In the genomic region with DNA sequence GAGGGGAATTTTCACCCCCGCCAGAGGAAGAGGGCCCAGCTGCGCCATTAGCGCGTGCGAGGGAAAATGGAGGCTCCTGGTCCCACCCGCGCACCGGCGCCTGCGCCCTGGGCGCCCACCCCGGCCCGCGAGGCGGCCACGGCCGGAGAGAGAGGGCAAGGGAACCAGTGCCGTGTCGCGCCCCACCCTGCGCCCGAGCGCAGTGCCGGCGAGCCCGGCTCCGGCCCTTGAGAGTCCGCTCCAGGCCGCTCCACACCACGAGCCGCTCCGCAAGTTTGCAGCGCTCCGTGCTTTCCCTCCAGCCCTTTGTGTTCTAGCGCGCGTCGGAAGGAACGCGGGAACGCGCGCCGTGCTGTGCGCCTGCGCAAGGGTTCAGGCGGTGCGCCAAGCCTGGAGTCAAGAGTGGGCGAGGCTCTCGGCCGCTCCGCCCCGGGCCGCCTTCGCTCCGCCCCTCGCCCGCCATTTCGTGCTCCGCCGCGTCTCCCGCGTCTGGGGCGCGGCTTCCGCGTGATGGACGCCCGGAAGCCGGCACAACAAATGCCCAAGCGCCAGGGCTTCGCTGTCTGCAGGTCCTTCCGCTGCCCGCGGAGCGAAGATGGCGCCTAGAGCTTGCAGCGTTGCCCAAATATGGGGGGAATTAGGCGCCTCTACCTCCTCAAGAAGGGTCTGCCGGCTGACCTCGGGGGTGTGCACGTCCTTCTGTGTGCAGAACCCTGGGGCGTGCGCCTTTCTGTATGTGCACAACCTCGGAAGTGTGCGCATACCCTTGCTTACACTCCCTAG, we compare ENCODE assay signal across 1 cellular context.
TF ChIP-seq lines count a peak whose summit lies in the region.

No MANE protein-coding gene starts in this region.

TF ChIP-seq in K562, 482 proteins besides CTCF, POLR2A, EP300 and RAD21 (continued from another document and continues in another):
- TF ChIP-seq, protein P1, sequence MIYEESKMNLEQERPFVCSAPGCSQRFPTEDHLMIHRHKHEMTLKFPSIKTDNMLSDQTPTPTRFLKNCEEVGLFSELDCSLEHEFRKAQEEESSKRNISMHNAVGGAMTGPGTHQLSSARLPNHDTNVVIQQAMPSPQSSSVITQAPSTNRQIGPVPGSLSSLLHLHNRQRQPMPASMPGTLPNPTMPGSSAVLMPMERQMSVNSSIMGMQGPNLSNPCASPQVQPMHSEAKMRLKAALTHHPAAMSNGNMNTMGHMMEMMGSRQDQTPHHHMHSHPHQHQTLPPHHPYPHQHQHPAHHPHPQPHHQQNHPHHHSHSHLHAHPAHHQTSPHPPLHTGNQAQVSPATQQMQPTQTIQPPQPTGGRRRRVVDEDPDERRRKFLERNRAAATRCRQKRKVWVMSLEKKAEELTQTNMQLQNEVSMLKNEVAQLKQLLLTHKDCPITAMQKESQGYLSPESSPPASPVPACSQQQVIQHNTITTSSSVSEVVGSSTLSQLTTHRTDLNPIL (CRISPR knock-in tag; IDR thresholded peaks at IDR 0.05) = no peak
- TF ChIP-seq NRF1 (conservative IDR thresholded peaks at IDR 0.05 in 1 of 2, IDR thresholded peaks at IDR 0.05 in 1 of 2) = peak; percentile 94 to 95
- TF ChIP-seq, protein P2, sequence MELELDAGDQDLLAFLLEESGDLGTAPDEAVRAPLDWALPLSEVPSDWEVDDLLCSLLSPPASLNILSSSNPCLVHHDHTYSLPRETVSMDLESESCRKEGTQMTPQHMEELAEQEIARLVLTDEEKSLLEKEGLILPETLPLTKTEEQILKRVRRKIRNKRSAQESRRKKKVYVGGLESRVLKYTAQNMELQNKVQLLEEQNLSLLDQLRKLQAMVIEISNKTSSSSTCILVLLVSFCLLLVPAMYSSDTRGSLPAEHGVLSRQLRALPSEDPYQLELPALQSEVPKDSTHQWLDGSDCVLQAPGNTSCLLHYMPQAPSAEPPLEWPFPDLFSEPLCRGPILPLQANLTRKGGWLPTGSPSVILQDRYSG (tag; conservative IDR thresholded peaks at IDR 0.05; ENCODE audit: low read depth) = no peak
- peak; percentile 57; the same call in 1 of the 2 replicates for TF ChIP-seq EP400 (IDR thresholded peaks at IDR 0.05)
- no peak for TF ChIP-seq HDGF (IDR thresholded peaks at IDR 0.05)
- TF ChIP-seq ARNT (IDR thresholded peaks at IDR 0.05) = no peak
- TF ChIP-seq, protein P3, sequence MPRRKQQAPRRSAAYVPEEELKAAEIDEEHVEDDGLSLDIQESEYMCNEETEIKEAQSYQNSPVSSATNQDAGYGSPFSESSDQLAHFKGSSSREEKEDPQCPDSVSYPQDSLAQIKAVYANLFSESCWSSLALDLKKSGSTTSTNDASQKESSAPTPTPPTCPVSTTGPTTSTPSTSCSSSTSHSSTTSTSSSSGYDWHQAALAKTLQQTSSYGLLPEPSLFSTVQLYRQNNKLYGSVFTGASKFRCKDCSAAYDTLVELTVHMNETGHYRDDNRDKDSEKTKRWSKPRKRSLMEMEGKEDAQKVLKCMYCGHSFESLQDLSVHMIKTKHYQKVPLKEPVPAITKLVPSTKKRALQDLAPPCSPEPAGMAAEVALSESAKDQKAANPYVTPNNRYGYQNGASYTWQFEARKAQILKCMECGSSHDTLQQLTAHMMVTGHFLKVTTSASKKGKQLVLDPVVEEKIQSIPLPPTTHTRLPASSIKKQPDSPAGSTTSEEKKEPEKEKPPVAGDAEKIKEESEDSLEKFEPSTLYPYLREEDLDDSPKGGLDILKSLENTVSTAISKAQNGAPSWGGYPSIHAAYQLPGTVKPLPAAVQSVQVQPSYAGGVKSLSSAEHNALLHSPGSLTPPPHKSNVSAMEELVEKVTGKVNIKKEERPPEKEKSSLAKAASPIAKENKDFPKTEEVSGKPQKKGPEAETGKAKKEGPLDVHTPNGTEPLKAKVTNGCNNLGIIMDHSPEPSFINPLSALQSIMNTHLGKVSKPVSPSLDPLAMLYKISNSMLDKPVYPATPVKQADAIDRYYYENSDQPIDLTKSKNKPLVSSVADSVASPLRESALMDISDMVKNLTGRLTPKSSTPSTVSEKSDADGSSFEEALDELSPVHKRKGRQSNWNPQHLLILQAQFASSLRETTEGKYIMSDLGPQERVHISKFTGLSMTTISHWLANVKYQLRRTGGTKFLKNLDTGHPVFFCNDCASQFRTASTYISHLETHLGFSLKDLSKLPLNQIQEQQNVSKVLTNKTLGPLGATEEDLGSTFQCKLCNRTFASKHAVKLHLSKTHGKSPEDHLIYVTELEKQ (CRISPR knock-in tag; IDR thresholded peaks at IDR 0.05) = no peak
- TF ChIP-seq TGIF2 (CRISPR knock-in tag; IDR thresholded peaks at IDR 0.05) = no peak
- no peak for TF ChIP-seq ZNF79 (CRISPR knock-in tag; IDR thresholded peaks at IDR 0.05; ENCODE audit: low read depth)
- TF ChIP-seq, protein P4, sequence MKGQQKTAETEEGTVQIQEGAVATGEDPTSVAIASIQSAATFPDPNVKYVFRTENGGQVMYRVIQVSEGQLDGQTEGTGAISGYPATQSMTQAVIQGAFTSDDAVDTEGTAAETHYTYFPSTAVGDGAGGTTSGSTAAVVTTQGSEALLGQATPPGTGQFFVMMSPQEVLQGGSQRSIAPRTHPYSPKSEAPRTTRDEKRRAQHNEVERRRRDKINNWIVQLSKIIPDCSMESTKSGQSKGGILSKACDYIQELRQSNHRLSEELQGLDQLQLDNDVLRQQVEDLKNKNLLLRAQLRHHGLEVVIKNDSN (CRISPR knock-in tag; IDR thresholded peaks at IDR 0.05) = 0 out of 2 replicates have a peak, but pooled peaks have one; percentile 27
- no peak for TF ChIP-seq KLF10 (CRISPR knock-in tag; IDR thresholded peaks at IDR 0.05)
- TF ChIP-seq, protein P5, sequence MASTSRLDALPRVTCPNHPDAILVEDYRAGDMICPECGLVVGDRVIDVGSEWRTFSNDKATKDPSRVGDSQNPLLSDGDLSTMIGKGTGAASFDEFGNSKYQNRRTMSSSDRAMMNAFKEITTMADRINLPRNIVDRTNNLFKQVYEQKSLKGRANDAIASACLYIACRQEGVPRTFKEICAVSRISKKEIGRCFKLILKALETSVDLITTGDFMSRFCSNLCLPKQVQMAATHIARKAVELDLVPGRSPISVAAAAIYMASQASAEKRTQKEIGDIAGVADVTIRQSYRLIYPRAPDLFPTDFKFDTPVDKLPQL (IDR thresholded peaks at IDR 0.05; ENCODE audit: extremely low read depth, insufficient read length) = no peak
- TF ChIP-seq PCBP1 (IDR thresholded peaks at IDR 0.05; ENCODE audit: low read depth, low read length, poor library complexity, severe bottlenecking) = peak; percentile 39
- TF ChIP-seq, protein P6, sequence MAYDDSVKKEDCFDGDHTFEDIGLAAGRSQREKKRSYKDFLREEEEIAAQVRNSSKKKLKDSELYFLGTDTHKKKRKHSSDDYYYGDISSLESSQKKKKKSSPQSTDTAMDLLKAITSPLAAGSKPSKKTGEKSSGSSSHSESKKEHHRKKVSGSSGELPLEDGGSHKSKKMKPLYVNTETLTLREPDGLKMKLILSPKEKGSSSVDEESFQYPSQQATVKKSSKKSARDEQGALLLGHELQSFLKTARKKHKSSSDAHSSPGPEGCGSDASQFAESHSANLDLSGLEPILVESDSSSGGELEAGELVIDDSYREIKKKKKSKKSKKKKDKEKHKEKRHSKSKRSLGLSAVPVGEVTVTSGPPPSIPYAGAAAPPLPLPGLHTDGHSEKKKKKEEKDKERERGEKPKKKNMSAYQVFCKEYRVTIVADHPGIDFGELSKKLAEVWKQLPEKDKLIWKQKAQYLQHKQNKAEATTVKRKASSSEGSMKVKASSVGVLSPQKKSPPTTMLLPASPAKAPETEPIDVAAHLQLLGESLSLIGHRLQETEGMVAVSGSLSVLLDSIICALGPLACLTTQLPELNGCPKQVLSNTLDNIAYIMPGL (CRISPR knock-in tag; IDR thresholded peaks at IDR 0.05) = no peak
- no peak for TF ChIP-seq NCOR1 (IDR thresholded peaks at IDR 0.05)
- TF ChIP-seq ZFX (CRISPR knock-in tag; IDR thresholded peaks at IDR 0.05) = peak; percentile 91
- no peak for TF ChIP-seq CBX2 (IDR thresholded peaks at IDR 0.05; ENCODE audit: insufficient read depth, low read length, poor library complexity, severe bottlenecking)
- peak; percentile 36 for TF ChIP-seq U2AF1 (optimal IDR thresholded peaks at IDR 0.05; ENCODE audit: low read depth, low read length)
- no peak for TF ChIP-seq MYBL2 (IDR thresholded peaks at IDR 0.05; ENCODE audit: low read depth)
- TF ChIP-seq MYBL2 (CRISPR knock-in tag; IDR thresholded peaks at IDR 0.05; ENCODE audit: borderline replicate concordance) = no peak
- TF ChIP-seq, protein P7, sequence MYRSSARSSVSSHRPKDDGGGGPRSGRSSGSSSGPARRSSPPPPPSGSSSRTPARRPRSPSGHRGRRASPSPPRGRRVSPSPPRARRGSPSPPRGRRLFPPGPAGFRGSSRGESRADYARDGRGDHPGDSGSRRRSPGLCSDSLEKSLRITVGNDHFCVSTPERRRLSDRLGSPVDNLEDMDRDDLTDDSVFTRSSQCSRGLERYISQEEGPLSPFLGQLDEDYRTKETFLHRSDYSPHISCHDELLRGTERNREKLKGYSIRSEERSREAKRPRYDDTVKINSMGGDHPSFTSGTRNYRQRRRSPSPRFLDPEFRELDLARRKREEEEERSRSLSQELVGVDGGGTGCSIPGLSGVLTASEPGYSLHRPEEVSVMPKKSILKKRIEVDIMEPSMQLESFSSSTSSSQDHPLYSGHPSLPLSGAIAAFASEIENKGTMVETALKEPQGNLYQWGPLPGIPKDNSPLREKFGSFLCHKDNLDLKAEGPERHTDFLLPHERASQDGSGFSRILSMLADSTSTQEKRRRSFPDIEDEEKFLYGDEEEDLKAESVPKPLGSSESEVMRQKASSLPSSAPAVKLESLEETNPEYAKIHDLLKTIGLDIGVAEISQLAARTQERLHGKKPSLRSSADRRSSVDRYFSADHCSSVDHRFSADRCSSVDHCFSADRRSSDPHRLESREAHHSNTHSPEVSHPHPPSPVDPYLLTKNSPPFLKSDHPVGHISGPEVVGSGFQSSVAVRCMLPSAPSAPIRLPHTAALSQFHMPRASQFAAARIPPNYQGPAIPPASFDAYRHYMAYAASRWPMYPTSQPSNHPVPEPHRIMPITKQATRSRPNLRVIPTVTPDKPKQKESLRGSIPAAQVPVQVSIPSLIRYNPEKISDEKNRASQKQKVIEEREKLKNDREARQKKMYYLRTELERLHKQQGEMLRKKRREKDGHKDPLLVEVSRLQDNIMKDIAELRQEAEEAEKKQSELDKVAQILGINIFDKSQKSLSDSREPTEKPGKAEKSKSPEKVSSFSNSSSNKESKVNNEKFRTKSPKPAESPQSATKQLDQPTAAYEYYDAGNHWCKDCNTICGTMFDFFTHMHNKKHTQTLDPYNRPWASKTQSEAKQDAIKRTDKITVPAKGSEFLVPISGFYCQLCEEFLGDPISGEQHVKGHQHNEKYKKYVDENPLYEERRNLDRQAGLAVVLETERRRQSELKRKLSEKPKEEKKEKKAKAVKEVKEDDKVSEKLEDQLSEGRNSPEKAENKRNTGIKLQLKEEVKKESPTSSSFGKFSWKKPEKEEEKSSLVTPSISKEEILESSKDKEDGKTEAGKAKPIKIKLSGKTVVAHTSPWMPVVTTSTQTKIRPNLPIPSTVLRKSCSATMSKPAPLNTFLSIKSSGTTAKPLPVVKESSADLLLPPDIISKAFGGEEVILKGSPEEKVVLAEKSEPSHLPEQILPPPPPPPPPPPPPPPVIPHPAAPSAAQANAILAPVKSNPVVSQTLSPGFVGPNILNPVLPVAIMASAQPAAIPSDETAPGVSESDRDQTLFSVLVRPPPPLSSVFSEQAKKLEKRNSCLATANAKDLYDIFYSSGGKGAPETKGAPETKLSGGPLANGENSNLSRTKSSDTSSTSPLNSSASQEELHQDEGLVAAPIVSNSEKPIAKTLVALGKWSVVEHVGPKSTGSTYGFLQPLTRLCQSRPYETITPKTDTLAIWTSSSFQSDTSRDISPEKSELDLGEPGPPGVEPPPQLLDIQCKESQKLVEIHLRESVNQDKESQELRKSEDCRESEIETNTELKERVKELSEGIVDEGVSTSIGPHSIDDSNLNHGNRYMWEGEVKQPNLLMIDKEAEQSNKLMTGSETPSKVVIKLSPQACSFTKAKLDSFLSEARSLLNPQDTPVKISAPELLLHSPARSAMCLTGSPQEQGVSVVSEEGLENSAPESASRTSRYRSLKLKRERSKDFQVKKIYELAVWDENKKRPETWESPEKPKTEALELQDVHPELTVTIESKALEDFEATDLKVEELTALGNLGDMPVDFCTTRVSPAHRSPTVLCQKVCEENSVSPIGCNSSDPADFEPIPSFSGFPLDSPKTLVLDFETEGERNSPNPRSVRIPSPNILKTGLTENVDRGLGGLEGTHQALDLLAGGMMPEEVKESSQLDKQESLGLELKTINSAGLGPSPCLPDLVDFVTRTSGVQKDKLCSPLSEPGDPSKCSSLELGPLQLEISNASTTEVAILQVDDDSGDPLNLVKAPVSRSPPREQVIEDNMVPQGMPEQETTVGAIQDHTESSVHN (IDR thresholded peaks at IDR 0.05; ENCODE audit: borderline replicate concordance in 1 of 2, low read depth in 1 of 2) = no peak
- TF ChIP-seq ZNF77 (CRISPR knock-in tag; IDR thresholded peaks at IDR 0.05) = no peak
- no peak for TF ChIP-seq POLR2AphosphoS2 (IDR thresholded peaks at IDR 0.05; ENCODE audit: low read length)
- TF ChIP-seq, protein P8, sequence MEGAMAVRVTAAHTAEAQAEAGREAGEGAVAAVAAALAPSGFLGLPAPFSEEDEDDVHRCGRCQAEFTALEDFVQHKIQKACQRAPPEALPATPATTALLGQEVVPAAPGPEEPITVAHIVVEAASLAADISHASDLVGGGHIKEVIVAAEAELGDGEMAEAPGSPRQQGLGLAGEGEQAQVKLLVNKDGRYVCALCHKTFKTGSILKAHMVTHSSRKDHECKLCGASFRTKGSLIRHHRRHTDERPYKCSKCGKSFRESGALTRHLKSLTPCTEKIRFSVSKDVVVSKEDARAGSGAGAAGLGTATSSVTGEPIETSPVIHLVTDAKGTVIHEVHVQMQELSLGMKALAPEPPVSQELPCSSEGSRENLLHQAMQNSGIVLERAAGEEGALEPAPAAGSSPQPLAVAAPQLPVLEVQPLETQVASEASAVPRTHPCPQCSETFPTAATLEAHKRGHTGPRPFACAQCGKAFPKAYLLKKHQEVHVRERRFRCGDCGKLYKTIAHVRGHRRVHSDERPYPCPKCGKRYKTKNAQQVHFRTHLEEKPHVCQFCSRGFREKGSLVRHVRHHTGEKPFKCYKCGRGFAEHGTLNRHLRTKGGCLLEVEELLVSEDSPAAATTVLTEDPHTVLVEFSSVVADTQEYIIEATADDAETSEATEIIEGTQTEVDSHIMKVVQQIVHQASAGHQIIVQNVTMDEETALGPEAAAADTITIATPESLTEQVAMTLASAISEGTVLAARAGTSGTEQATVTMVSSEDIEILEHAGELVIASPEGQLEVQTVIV (CRISPR knock-in tag; IDR thresholded peaks at IDR 0.05; ENCODE audit: borderline replicate concordance) = no peak
- no peak for TF ChIP-seq ESRRA (IDR thresholded peaks at IDR 0.05; ENCODE audit: borderline replicate concordance, low read depth)
